Comparison of ENCODE assay signal across 12 cellular contexts in the genomic region with DNA sequence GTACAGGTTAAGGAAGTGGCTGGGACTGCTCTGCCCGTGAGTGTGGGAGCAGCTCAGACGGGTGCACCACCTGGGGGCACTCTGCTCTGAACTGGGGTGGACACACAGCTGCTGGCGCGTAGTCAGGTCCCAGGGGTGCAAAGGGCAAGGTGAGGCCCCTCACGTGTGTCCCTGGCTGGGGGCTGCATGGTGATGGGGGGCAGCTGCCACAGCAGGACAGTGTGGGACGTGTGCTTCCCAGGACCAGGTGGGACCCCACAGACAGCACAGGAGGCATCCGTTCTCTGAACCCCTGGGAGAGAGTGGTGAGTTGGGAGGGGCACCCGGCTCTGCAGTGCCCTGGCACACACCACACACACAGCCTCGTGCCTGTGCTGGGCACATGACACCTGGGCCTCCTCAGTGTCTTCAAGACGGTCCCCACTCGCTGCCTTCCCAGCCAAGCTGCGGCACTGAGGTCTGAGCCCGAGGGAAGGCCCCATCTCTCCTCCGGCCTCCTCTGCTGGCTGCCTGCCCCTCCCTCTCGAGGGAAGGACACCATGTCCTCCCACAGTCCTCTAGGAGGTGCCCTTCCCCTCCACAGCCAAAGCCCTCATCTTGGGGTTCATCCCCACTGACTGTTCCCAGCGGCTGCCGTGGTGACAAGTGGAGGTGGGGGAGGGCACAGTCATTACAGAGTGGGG. TPM values are rescaled to one million over a fixed set of nuclear protein-coding genes. Genes with fewer than 3 reads are reported as not detected.
DNase-seq lines count a peak whose midpoint lies in the region; ATAC-seq, FAIRE-seq and TF ChIP-seq lines count a peak whose summit lies in the region.
"Had no signal": no experiment of that assay in that cellular context is flagged by ENCODE, and none has a peak within 500 bp of the region (broad histone marks: within the 10 kb centered on the region; RNA-seq: fewer than 3 reads in every experiment).

No MANE protein-coding gene starts in this region.

- no peak for TF ChIP-seq EP300 in A549 (IDR thresholded peaks at IDR 0.05)

- no peaks in the 10 kb centered on the region for H3K27me3 Mint-ChIP-seq in activated T-cell treated with anti-CD3 and anti-CD28 coated beads, Interleukin-2, amount 50 U/mL, for 4 hours (ENCODE audit: low read depth)
- peaks cover 0 to 9% (median 3%) of the 10 kb centered on the region in 3 donors for H3K27me3 Mint-ChIP-seq in CD14-positive monocyte (ENCODE audit: low read depth in 3 of 3)
- H3K27me3 Mint-ChIP-seq: activated naive CD8-positive, alpha-beta T cell had no signal

- FAIRE-seq in A549 (lab: Jason Lieb, UNC) (no peak), keratinocyte (lab: Jason Lieb, UNC) (no peak)
- FAIRE-seq: endometrium had no signal

- POLR2A ChIA-PET in A549 (lab: Yijun Ruan, JAX): no interaction called here

- dilution Hi-C loops in keratinocyte (cut with MboI; ENCODE audit: extremely low pct_ligation_motif_present, low sequenced_read_pairs): no loop called here

- peak overlapping the region in 1 of 7 donors; percentile 41 for H3K27ac Mint-ChIP-seq in CD14-positive monocyte
- H3K27ac Mint-ChIP-seq: activated naive CD8-positive, alpha-beta T cell had no signal

- TF ChIP-seq CTCF in A549 (IDR thresholded peaks at IDR 0.05) (no peak), keratinocyte (optimal IDR thresholded peaks at IDR 0.05 in 1 of 3, IDR thresholded peaks at IDR 0.05 in 1 of 3, conservative IDR thresholded peaks at IDR 0.05 in 1 of 3; ENCODE audit: extremely low read depth in 1 of 3, insufficient read depth in 2 of 3, low read length in 3 of 3) (peak in 2 of 3 experiments; percentile 14 to 47), CD14-positive monocyte (IDR thresholded peaks at IDR 0.05) (no peak)

- no peaks in the 10 kb centered on the region for H3K9me1 ChIP-seq in keratinocyte (ENCODE audit: control insufficient read depth, extremely low read depth, insufficient read depth, low read length)

- H4K20me1 ChIP-seq in keratinocyte (ENCODE audit: control insufficient read depth, extremely low read depth, insufficient read depth, low read length): no peaks in the 10 kb centered on the region

- H3K4me1 ChIP-seq in A549: no peaks in the 10 kb centered on the region
- no peaks in the 10 kb centered on the region for H3K4me1 ChIP-seq in keratinocyte (ENCODE audit: control insufficient read depth, extremely low read depth, insufficient read depth, low read length)

- peaks cover 15% of the 10 kb centered on the region for H3K4me1 Mint-ChIP-seq in activated T-cell treated with anti-CD3 and anti-CD28 coated beads, Interleukin-2, amount 50 U/mL, for 4 hours (ENCODE audit: low read depth)
- peaks cover 6% of the 10 kb centered on the region for H3K4me1 Mint-ChIP-seq in CD14-positive monocyte

- H3K4me3 Mint-ChIP-seq in activated T-cell treated with anti-CD3 and anti-CD28 coated beads, Interleukin-2, amount 50 U/mL, for 4 hours: no peak overlapping the region
- no peak overlapping the region for H3K4me3 Mint-ChIP-seq in CD14-positive monocyte
- H3K4me3 Mint-ChIP-seq: activated naive CD8-positive, alpha-beta T cell had no signal

- H3K27ac ChIP-seq in A549 (no peak overlapping the region), keratinocyte (ENCODE audit: control insufficient read depth, insufficient read depth, low read length) (no peak overlapping the region)
- H3K27ac ChIP-seq: KMS-11 had no signal

- no peaks in the 10 kb centered on the region for H3K79me2 ChIP-seq in keratinocyte (ENCODE audit: control insufficient read depth, insufficient read depth, low read length)

- H3K36me3 ChIP-seq in keratinocyte (ENCODE audit: control insufficient read depth in 2 of 2, extremely low read depth in 1 of 2, insufficient read depth in 2 of 2, low read length in 2 of 2): no peaks in the 10 kb centered on the region

- peaks cover 17% of the 10 kb centered on the region for H3K36me3 Mint-ChIP-seq in activated T-cell treated with anti-CD3 and anti-CD28 coated beads, Interleukin-2, amount 50 U/mL, for 4 hours (ENCODE audit: insufficient read depth)
- H3K36me3 Mint-ChIP-seq in CD14-positive monocyte: no peaks in the 10 kb centered on the region

- no peaks in the 10 kb centered on the region for H3K27me3 ChIP-seq in keratinocyte (ENCODE audit: control insufficient read depth, extremely low read depth, insufficient read depth, low read length)

- H3K4me3 ChIP-seq in A549 (no peak overlapping the region), keratinocyte (ENCODE audit: control insufficient read depth in 2 of 3, extremely low read depth in 1 of 3, insufficient read depth in 2 of 3, low read depth in 1 of 3, low read length in 3 of 3) (no peak overlapping the region)
- H3K4me3 ChIP-seq: smooth muscle cell had no signal

- 91% methylated on average over 5 of the region's 17 CpGs for WGBS in A549 (ENCODE audit: missing lambda C conversion rate)

- H3K4me2 ChIP-seq in A549 (no peak overlapping the region), keratinocyte (ENCODE audit: control insufficient read depth, extremely low read depth, insufficient read depth, low read depth, low read length) (no peak overlapping the region)
- H3K4me2 ChIP-seq: KMS-11, smooth muscle cell had no signal

- no peak for TF ChIP-seq POLR2A in A549 (IDR thresholded peaks at IDR 0.05; ENCODE audit: low read length)

- H3K9me3 Mint-ChIP-seq in activated T-cell treated with anti-CD3 and anti-CD28 coated beads, Interleukin-2, amount 50 U/mL, for 4 hours: no peaks in the 10 kb centered on the region
- H3K9me3 Mint-ChIP-seq in CD14-positive monocyte: peaks cover 0 to 2% (median 0%) of the 10 kb centered on the region in 7 donors

- H3K9me3 ChIP-seq in A549 (no peaks in the 10 kb centered on the region), keratinocyte (ENCODE audit: control insufficient read depth, low read depth, low read length) (no peaks in the 10 kb centered on the region)

- ATAC-seq in A549 (peak; percentile 26 to 54; a peak in 2 of 6 replicates), HG03457 (IDR thresholded peaks at IDR 0.05; ENCODE audit: unreplicated experiment) (no peak)
- ATAC-seq in activated T-cell treated with anti-CD3 and anti-CD28 coated beads, Interleukin-2, amount 50 U/mL, for 4 hours: peak; percentile 60 to 65

- CTCF ChIA-PET in A549 (lab: Yijun Ruan, JAX): interaction anchor here (0.5 to 1.2 kb wide), 3 partner anchors 8 to 802 kb away, joined by 3 to 4 read pairs (median 3); no protein-coding TSS in a partner anchor

- no peak overlapping the region for H2AFZ ChIP-seq in keratinocyte (ENCODE audit: control insufficient read depth, low read length)

- DNase-seq in A549 (ENCODE audit: low read depth in 1 of 2, low spot score in 1 of 2) (no peak), MV-4-11 (lab: John Stamatoyannopoulos, UW) (peak; percentile 23), keratinocyte (ENCODE audit: low read depth, low spot score) (no peak), NCI-H526 (lab: John Stamatoyannopoulos, UW) (no peak), CD14-positive monocyte (ENCODE audit: low spot score) (no peak), SKM-1 treated with dmso at 0.1 percent for 144 hours (lab: John Stamatoyannopoulos, UW; ENCODE audit: unreplicated experiment) (no peak)
- peak; percentile 35 for DNase-seq in activated T-cell treated with anti-CD3 and anti-CD28 coated beads, Interleukin-2, amount 50 U/mL, for 4 hours

- H3K9ac ChIP-seq in keratinocyte (ENCODE audit: control insufficient read depth, extremely low read depth, insufficient read depth, low read length): no peak overlapping the region
- H3K9ac ChIP-seq: KMS-11 had no signal

- no peak for TF ChIP-seq RAD21 in A549 (conservative IDR thresholded peaks at IDR 0.05 in 1 of 2, IDR thresholded peaks at IDR 0.05 in 1 of 2)

- intact Hi-C loops in CD14-positive monocyte (cut with micrococcal nuclease): no loop called here

RNA-seq across cellular contexts. Expression of a gene that starts 24.7 kb away (rescaled TPM):
- polyA plus RNA-seq in A549 (2011; rRNA removed): 0.15 and 0.17 TPM in 2 replicates
- polyA plus RNA-seq in A549 (2012; cell fraction: cytosol; rRNA removed): 0.15 and 0.22 TPM in 2 replicates
- 1.6 and 1.9 TPM in 2 replicates for polyA plus RNA-seq in A549 (2012; cell fraction: nucleus; rRNA removed)
- polyA plus RNA-seq in A549 (2017; fragmentation: RNase III; extraction: RNeasy Plus Mini Kit Qiagen cat#74134 plus additional on column Dnase treatment): 0.15 to 0.17 TPM (median 0.17 TPM) in 3 replicates
- 0.05 TPM in 1 of 2 replicates, not detected in the other for polyA minus RNA-seq in A549 (2011; rRNA and poly(A)+ RNA removed)
- total RNA-seq in activated T-cell treated with anti-CD3 and anti-CD28 coated beads, Interleukin-2, amount 50 U/mL, for 4 hours: under 1 TPM; 0.13 to 0.19 (median 0.18) TPM
- 0.07 to 0.21 TPM (median 0.14 TPM) in 3 replicates for polyA plus RNA-seq in keratinocyte
- polyA plus RNA-seq in keratinocyte (2011; ENCODE audit: low read depth): not detected
- 0.01 and 0.12 TPM in 2 replicates for polyA plus RNA-seq in keratinocyte (2011; cell fraction: cytosol; rRNA removed)
- 0.33 and 0.67 TPM in 2 replicates for polyA plus RNA-seq in keratinocyte (2011; cell fraction: nucleus; rRNA removed)
- polyA plus RNA-seq in keratinocyte (2012; ENCODE audit: low replicate concordance): 0.11 and 0.18 TPM in 2 replicates
- polyA minus RNA-seq in keratinocyte: 0.07 to 0.16 TPM in 2 of 3 replicates, not detected in the other
- polyA minus RNA-seq in keratinocyte (2011; cell fraction: cytosol; rRNA and poly(A)+ RNA removed): 0.58 TPM
- 1.1 and 1.4 TPM in 2 replicates for polyA minus RNA-seq in keratinocyte (2011; cell fraction: nucleus; rRNA and poly(A)+ RNA removed)
- polyA plus RNA-seq in CD14-positive monocyte: not detected

RNA-seq across cellular contexts. Expression of a gene that starts 34.1 kb away (rescaled TPM):
- 2.3 and 3.2 TPM in 2 replicates for polyA plus RNA-seq in A549 (2011; rRNA removed)
- 4.6 and 5.2 TPM in 2 replicates for polyA plus RNA-seq in A549 (2012; cell fraction: cytosol; rRNA removed)
- polyA plus RNA-seq in A549 (2012; cell fraction: nucleus; rRNA removed): 75.3 and 89.7 TPM in 2 replicates
- 7.2 to 8.4 TPM (median 7.5 TPM) in 3 replicates for polyA plus RNA-seq in A549 (2017; fragmentation: RNase III; extraction: RNeasy Plus Mini Kit Qiagen cat#74134 plus additional on column Dnase treatment)
- polyA minus RNA-seq in A549 (2011; rRNA and poly(A)+ RNA removed): 1.3 and 1.5 TPM in 2 replicates
- total RNA-seq in activated T-cell treated with anti-CD3 and anti-CD28 coated beads, Interleukin-2, amount 50 U/mL, for 4 hours: 10 to 100 TPM; 10.6 to 13.7 (median 13.4) TPM
- 0.56 to 1.4 TPM (median 1.2 TPM) in 3 replicates for polyA plus RNA-seq in keratinocyte
- polyA plus RNA-seq in keratinocyte (2011; ENCODE audit: low read depth): 2.0 TPM
- 0.11 and 0.26 TPM in 2 replicates for polyA plus RNA-seq in keratinocyte (2011; cell fraction: cytosol; rRNA removed)
- 7.7 and 8.1 TPM in 2 replicates for polyA plus RNA-seq in keratinocyte (2011; cell fraction: nucleus; rRNA removed)
- 0.78 and 2.9 TPM in 2 replicates for polyA plus RNA-seq in keratinocyte (2012; ENCODE audit: low replicate concordance)
- polyA minus RNA-seq in keratinocyte: 0.43 to 0.86 TPM (median 0.69 TPM) in 3 replicates
- polyA minus RNA-seq in keratinocyte (2011; cell fraction: cytosol; rRNA and poly(A)+ RNA removed): not detected
- polyA minus RNA-seq in keratinocyte (2011; cell fraction: nucleus; rRNA and poly(A)+ RNA removed): 0.95 and 1.9 TPM in 2 replicates
- not detected for polyA plus RNA-seq in CD14-positive monocyte

RNA-seq across cellular contexts. Expression of a gene that starts 46.8 kb away (rescaled TPM):
- polyA plus RNA-seq in A549 (2011; rRNA removed) (147 and 197 TPM in 2 replicates), A549 (2017; fragmentation: RNase III; extraction: RNeasy Plus Mini Kit Qiagen cat#74134 plus additional on column Dnase treatment) (246 to 271 TPM (median 253 TPM) in 3 replicates), keratinocyte (294 to 475 TPM (median 343 TPM) in 3 replicates), CD14-positive monocyte (100 to 1,000 TPM; 361 to 433 TPM)
- polyA plus RNA-seq in A549 (2012; cell fraction: cytosol; rRNA removed): 533 and 707 TPM in 2 replicates
- 251 and 317 TPM in 2 replicates for polyA plus RNA-seq in A549 (2012; cell fraction: nucleus; rRNA removed)
- 53.8 and 55.4 TPM in 2 replicates for polyA minus RNA-seq in A549 (2011; rRNA and poly(A)+ RNA removed)
- total RNA-seq in activated T-cell treated with anti-CD3 and anti-CD28 coated beads, Interleukin-2, amount 50 U/mL, for 4 hours: 100 to 1,000 TPM; 431 to 445 (median 436) TPM
- polyA plus RNA-seq in keratinocyte (2011; ENCODE audit: low read depth): 523 TPM
- 167 and 490 TPM in 2 replicates for polyA plus RNA-seq in keratinocyte (2011; cell fraction: cytosol; rRNA removed)
- polyA plus RNA-seq in keratinocyte (2011; cell fraction: nucleus; rRNA removed): 169 and 188 TPM in 2 replicates
- 285 and 463 TPM in 2 replicates for polyA plus RNA-seq in keratinocyte (2012; ENCODE audit: low replicate concordance)
- 116 to 149 TPM (median 142 TPM) in 3 replicates for polyA minus RNA-seq in keratinocyte
- polyA minus RNA-seq in keratinocyte (2011; cell fraction: cytosol; rRNA and poly(A)+ RNA removed): 191 TPM
- polyA minus RNA-seq in keratinocyte (2011; cell fraction: nucleus; rRNA and poly(A)+ RNA removed): 36.9 and 41.3 TPM in 2 replicates

RNA-seq across cellular contexts. Expression of a gene that starts 47.5 kb away (rescaled TPM):
- polyA plus RNA-seq in A549 (2011; rRNA removed) (1.8 and 2.1 TPM in 2 replicates), A549 (2017; fragmentation: RNase III; extraction: RNeasy Plus Mini Kit Qiagen cat#74134 plus additional on column Dnase treatment) (0.89 to 1.4 TPM (median 1.1 TPM) in 3 replicates), keratinocyte (0.47 to 1.0 TPM (median 0.77 TPM) in 3 replicates), CD14-positive monocyte (under 1 TPM in 1 of 2 donors, not detected in 1; 0.27 TPM)
- polyA plus RNA-seq in A549 (2012; cell fraction: cytosol; rRNA removed): 2.2 and 3.2 TPM in 2 replicates
- polyA plus RNA-seq in A549 (2012; cell fraction: nucleus; rRNA removed): 4.0 and 6.2 TPM in 2 replicates
- 0.45 and 1.5 TPM in 2 replicates for polyA minus RNA-seq in A549 (2011; rRNA and poly(A)+ RNA removed)
- total RNA-seq in activated T-cell treated with anti-CD3 and anti-CD28 coated beads, Interleukin-2, amount 50 U/mL, for 4 hours: 1 to 10 TPM; 3.6 to 3.8 (median 3.8) TPM
- polyA plus RNA-seq in keratinocyte (2011; ENCODE audit: low read depth): not detected
- 0.45 and 1.0 TPM in 2 replicates for polyA plus RNA-seq in keratinocyte (2011; cell fraction: cytosol; rRNA removed)
- 0.70 and 2.1 TPM in 2 replicates for polyA plus RNA-seq in keratinocyte (2011; cell fraction: nucleus; rRNA removed)
- polyA plus RNA-seq in keratinocyte (2012; ENCODE audit: low replicate concordance): 0.37 and 1.2 TPM in 2 replicates
- not detected in 3 replicates for polyA minus RNA-seq in keratinocyte
- polyA minus RNA-seq in keratinocyte (2011; cell fraction: cytosol; rRNA and poly(A)+ RNA removed): not detected
- 0.63 and 0.78 TPM in 2 replicates for polyA minus RNA-seq in keratinocyte (2011; cell fraction: nucleus; rRNA and poly(A)+ RNA removed)

RNA-seq across cellular contexts. Expression of a gene that starts 55.7 kb away (rescaled TPM):
- polyA plus RNA-seq in A549 (2011; rRNA removed) (0.41 and 0.70 TPM in 2 replicates), A549 (2017; fragmentation: RNase III; extraction: RNeasy Plus Mini Kit Qiagen cat#74134 plus additional on column Dnase treatment) (0.90 to 1.6 TPM (median 1.4 TPM) in 3 replicates), keratinocyte (1.7 to 2.2 TPM (median 2.1 TPM) in 3 replicates), CD14-positive monocyte (not detected)
- 2.2 and 2.6 TPM in 2 replicates for polyA plus RNA-seq in A549 (2012; cell fraction: cytosol; rRNA removed)
- 11.0 and 12.3 TPM in 2 replicates for polyA plus RNA-seq in A549 (2012; cell fraction: nucleus; rRNA removed)
- polyA minus RNA-seq in A549 (2011; rRNA and poly(A)+ RNA removed): 0.92 and 1.2 TPM in 2 replicates
- 10 to 100 TPM in 1 of 3 donors, 1 to 10 TPM in 2; 8.9 to 12.1 (median 9.2) TPM for total RNA-seq in activated T-cell treated with anti-CD3 and anti-CD28 coated beads, Interleukin-2, amount 50 U/mL, for 4 hours
- polyA plus RNA-seq in keratinocyte (2011; ENCODE audit: low read depth): 1.4 TPM
- polyA plus RNA-seq in keratinocyte (2011; cell fraction: cytosol; rRNA removed): 0.88 and 1.4 TPM in 2 replicates
- 6.6 and 10.1 TPM in 2 replicates for polyA plus RNA-seq in keratinocyte (2011; cell fraction: nucleus; rRNA removed)
- polyA plus RNA-seq in keratinocyte (2012; ENCODE audit: low replicate concordance): 1.3 and 2.1 TPM in 2 replicates
- polyA minus RNA-seq in keratinocyte: 0.85 to 5.1 TPM (median 2.7 TPM) in 3 replicates
- polyA minus RNA-seq in keratinocyte (2011; cell fraction: cytosol; rRNA and poly(A)+ RNA removed): not detected
- 2.6 TPM in 2 replicates for polyA minus RNA-seq in keratinocyte (2011; cell fraction: nucleus; rRNA and poly(A)+ RNA removed)

Comparison
In these comparisons a context has a peak if more than half of its experiments do, and no peak if none do; other contexts are left out.
1. DNase-seq: peak in MV-4-11 (single experiment) and activated T-cell treated with anti-CD3 and anti-CD28 coated beads, Interleukin-2, amount 50 U/mL, for 4 hours (single experiment); none in A549 (0 of 2), keratinocyte (single experiment), NCI-H526 (0 of 2), CD14-positive monocyte (single experiment) and SKM-1 treated with dmso at 0.1 percent for 144 hours (single experiment).
2. CTCF ChIP-seq: peak in keratinocyte (2 of 3); none in A549 (single experiment) and CD14-positive monocyte (single experiment).